ENCODE assay signal across 8 cellular contexts in the genomic region with DNA sequence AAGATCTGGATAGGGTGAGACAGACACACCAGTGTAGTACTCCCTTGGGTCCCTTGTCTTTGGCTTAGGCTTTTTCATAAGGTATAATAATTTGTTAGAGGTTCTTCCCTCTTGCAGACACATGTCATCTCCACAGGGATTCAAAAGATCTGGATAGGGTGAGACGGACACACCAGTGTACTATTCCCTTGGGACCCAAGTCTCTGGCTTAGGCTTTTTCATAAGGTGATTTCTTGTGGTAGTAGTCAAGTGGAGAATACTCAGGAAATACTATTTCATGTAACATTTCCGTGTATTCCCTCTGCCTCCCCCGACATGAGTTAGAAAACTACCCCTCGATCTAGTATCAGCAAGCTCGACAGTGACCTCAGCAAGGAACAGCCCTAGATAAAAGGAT. TPM values are rescaled to one million over a fixed set of nuclear protein-coding genes. Genes with fewer than 3 reads are reported as not detected.
DNase-seq lines count a peak whose midpoint lies in the region; ATAC-seq and TF ChIP-seq lines count a peak whose summit lies in the region.

No MANE protein-coding gene starts in this region.

- peaks cover 38 to 57% of the 10 kb centered on the region in 2 donors for H3K4me1 Mint-ChIP-seq in stimulated activated naive B cell treated with anti-CD40 and anti-IgM and Interleukin-4, amounts not matched to agents 10 μg/mL and 1 μg/mL and 100 μg/mL, for 72 hours

- H3K9me3 Mint-ChIP-seq in stimulated activated naive B cell treated with anti-CD40 and anti-IgM and Interleukin-4, amounts not matched to agents 10 μg/mL and 1 μg/mL and 100 μg/mL, for 72 hours: no peaks in the 10 kb centered on the region

- peak overlapping the region; percentile 79 for H3K27ac ChIP-seq in VCaP
- peak overlapping the region; percentile 57 for H3K27ac ChIP-seq in right cardiac atrium (ENCODE audit: low read length)

- intact Hi-C loops in right cardiac atrium (cut with DNase I): loop anchor here (2.0 to 10.0 kb wide), 3 partner anchors 39 to 131 kb away; no protein-coding TSS in a partner anchor

- peaks cover 9% of the 10 kb centered on the region for H3K4me1 ChIP-seq in right cardiac atrium (ENCODE audit: control insufficient read depth, insufficient read depth, low read length)

- H3K9me3 ChIP-seq in right cardiac atrium (ENCODE audit: control insufficient read depth, low read length): no peaks in the 10 kb centered on the region

- H3K27me3 Mint-ChIP-seq in stimulated activated naive B cell treated with anti-CD40 and anti-IgM and Interleukin-4, amounts not matched to agents 10 μg/mL and 1 μg/mL and 100 μg/mL, for 72 hours: no peaks in the 10 kb centered on the region

- peak overlapping the region; percentile 97 for H3K27ac Mint-ChIP-seq in stimulated activated naive B cell treated with anti-CD40 and anti-IgM and Interleukin-4, amounts not matched to agents 10 μg/mL and 1 μg/mL and 100 μg/mL, for 72 hours

- no peak overlapping the region for H3K4me3 ChIP-seq in right cardiac atrium (ENCODE audit: low read length)

- 27% methylated on average over 5 of the region's 5 CpGs for WGBS in right cardiac atrium

- in situ Hi-C loops in GM13976 (cut with MboI; ENCODE audit: low sequenced_read_pairs, unreplicated experiment): loop anchor here (5.0 kb wide), 1 partner anchor 34 kb away; no protein-coding TSS in a partner anchor

- DNase-seq in DMS53 (lab: John Stamatoyannopoulos, UW) (peak; percentile 44), DMS53 treated with DMSO at 0.1 percent for 48 hours (lab: John Stamatoyannopoulos, UW; ENCODE audit: unreplicated experiment) (no peak), right cardiac atrium (no peak), NCI-H2081 treated with DMSO at 0.1 percent for 48 hours (lab: John Stamatoyannopoulos, UW) (no peak), NCI-H2029 (lab: John Stamatoyannopoulos, UW) (no peak), GM13976 (ENCODE audit: low spot score) (no peak)
- no peak for DNase-seq in stimulated activated naive B cell treated with anti-CD40 and anti-IgM and Interleukin-4, amounts not matched to agents 10 μg/mL and 1 μg/mL and 100 μg/mL, for 72 hours

- ATAC-seq in right cardiac atrium: no peak
- no peak for ATAC-seq in stimulated activated naive B cell treated with anti-CD40 and anti-IgM and Interleukin-4, amounts not matched to agents 10 μg/mL and 1 μg/mL and 100 μg/mL, for 72 hours (replicated peaks)

- TF ChIP-seq CTCF in VCaP (conservative IDR thresholded peaks at IDR 0.05) (no peak), GM13976 (IDR thresholded peaks at IDR 0.05; ENCODE audit: borderline replicate concordance, control extremely low read depth, extremely low read depth, insufficient read depth, missing control alignments) (no peak)

- peak overlapping the region; percentile 96 to 99 for H3K4me3 Mint-ChIP-seq in stimulated activated naive B cell treated with anti-CD40 and anti-IgM and Interleukin-4, amounts not matched to agents 10 μg/mL and 1 μg/mL and 100 μg/mL, for 72 hours

- H3K36me3 Mint-ChIP-seq in stimulated activated naive B cell treated with anti-CD40 and anti-IgM and Interleukin-4, amounts not matched to agents 10 μg/mL and 1 μg/mL and 100 μg/mL, for 72 hours: peaks cover 9 to 22% of the 10 kb centered on the region in 2 donors

- no peaks in the 10 kb centered on the region for H3K27me3 ChIP-seq in right cardiac atrium (ENCODE audit: control insufficient read depth, insufficient read depth)

RNA-seq across cellular contexts. Expression of gene MAPKBP1, which starts 1.0 kb away (rescaled TPM):
- total RNA-seq in right cardiac atrium: 10 to 100 TPM; 16.0 to 20.4 (median 19.2) TPM
- polyA plus RNA-seq in right cardiac atrium: 11.2 TPM

RNA-seq across cellular contexts. Expression of gene JMJD7, which starts 54.6 kb away (rescaled TPM):
- total RNA-seq in right cardiac atrium: 10 to 100 TPM in 3 of 4 donors, 1 to 10 TPM in 1; 8.5 to 17.2 (median 16.2) TPM
- 16.5 TPM for polyA plus RNA-seq in right cardiac atrium
